23 cellular contexts compared by ENCODE assay signal in genomic region chr2:167136876-167137579, GRCh38.
"Had no signal": no experiment of that assay in that cellular context is flagged by ENCODE, and none has a peak within 500 bp of the region (broad histone marks: within the 10 kb centered on the region; RNA-seq: fewer than 3 reads in every experiment).

No MANE protein-coding gene starts in this region.

- H3K27ac ChIP-seq: esophagus squamous epithelium, prostate gland, right lobe of liver, suprapubic skin, VCaP had no signal

- H3K4me3 ChIP-seq: esophagus squamous epithelium, mucosa of descending colon, prostate gland, right lobe of liver, smooth muscle cell, suprapubic skin had no signal

- DNase-seq: activated CD4-positive, alpha-beta T cell treated with anti-CD3 and anti-CD28 coated beads, Interleukin-2, amount 50 U/mL, for 1 hour; activated CD4-positive, CD25-positive, alpha-beta regulatory T cell treated with anti-CD3 and anti-CD28 coated beads, Interleukin-2, amount 50 U/mL, for 72 hours; activated CD8-positive, alpha-beta memory T cell treated with anti-CD3 and anti-CD28 coated beads for 24 hours; activated gamma-delta T cell; effector CD8-positive, alpha-beta T cell; esophagus squamous epithelium; foreskin melanocyte; hypothalamus; left ventricle myocardium superior; mucosa of descending colon; naive thymus-derived CD4-positive, alpha-beta T cell; right lobe of liver; stimulated activated CD4-positive, alpha-beta T cell treated with anti-CD3 and anti-CD28 coated beads, Interleukin-4, amount 100 ng/mL, for 1 hour; stimulated activated naive CD8-positive, alpha-beta T cell treated with anti-CD3 and anti-CD28 coated beads, Interleukin-15, amount 100 ng/mL, for 72 hours; T-helper 2 cell had no signal

- H3K4me1 Mint-ChIP-seq: activated naive CD4-positive, alpha-beta T cell treated with anti-CD3 and anti-CD28 coated beads, Interleukin-2, amount 50 U/mL, for 24 hours; memory B cell; stimulated activated naive CD8-positive, alpha-beta T cell treated with anti-CD3 and anti-CD28 coated beads, Interleukin-15, amount 100 ng/mL, for 72 hours had no signal

- H3K27me3 Mint-ChIP-seq: activated naive CD4-positive, alpha-beta T cell treated with anti-CD3 and anti-CD28 coated beads, Interleukin-2, amount 50 U/mL, for 24 hours; dendritic cell treated with granulocyte-macrophage colony-stimulating factor and Interleukin-4, amounts not matched to agents 40 ng/mL and 50 ng/mL, for 4 days; memory B cell; stimulated activated naive CD8-positive, alpha-beta T cell treated with anti-CD3 and anti-CD28 coated beads, Interleukin-15, amount 100 ng/mL, for 72 hours; type B pancreatic cell had no signal

- H3K9me3 ChIP-seq: esophagus squamous epithelium, mucosa of descending colon, prostate gland, right lobe of liver, suprapubic skin had no signal

- ATAC-seq: left ventricle myocardium superior; mucosa of descending colon; naive thymus-derived CD4-positive, alpha-beta T cell; right lobe of liver; stimulated activated naive CD8-positive, alpha-beta T cell treated with anti-CD3 and anti-CD28 coated beads, Interleukin-15, amount 100 ng/mL, for 72 hours had no signal

- H3K36me3 ChIP-seq: esophagus squamous epithelium, prostate gland, right lobe of liver, suprapubic skin had no signal

- H3K4me1 ChIP-seq: esophagus squamous epithelium, prostate gland, right lobe of liver, suprapubic skin had no signal

- H3K4me3 Mint-ChIP-seq: activated naive CD4-positive, alpha-beta T cell treated with anti-CD3 and anti-CD28 coated beads, Interleukin-2, amount 50 U/mL, for 24 hours; dendritic cell treated with granulocyte-macrophage colony-stimulating factor and Interleukin-4, amounts not matched to agents 40 ng/mL and 50 ng/mL, for 4 days; memory B cell; naive thymus-derived CD4-positive, alpha-beta T cell; stimulated activated naive CD8-positive, alpha-beta T cell treated with anti-CD3 and anti-CD28 coated beads, Interleukin-15, amount 100 ng/mL, for 72 hours; type B pancreatic cell had no signal

- H3K27ac Mint-ChIP-seq: activated naive CD4-positive, alpha-beta T cell treated with anti-CD3 and anti-CD28 coated beads, Interleukin-2, amount 50 U/mL, for 24 hours; dendritic cell treated with granulocyte-macrophage colony-stimulating factor and Interleukin-4, amounts not matched to agents 40 ng/mL and 50 ng/mL, for 4 days; memory B cell; naive thymus-derived CD4-positive, alpha-beta T cell; stimulated activated naive CD8-positive, alpha-beta T cell treated with anti-CD3 and anti-CD28 coated beads, Interleukin-15, amount 100 ng/mL, for 72 hours; type B pancreatic cell had no signal

- H3K9me3 Mint-ChIP-seq: activated naive CD4-positive, alpha-beta T cell treated with anti-CD3 and anti-CD28 coated beads, Interleukin-2, amount 50 U/mL, for 24 hours; dendritic cell treated with granulocyte-macrophage colony-stimulating factor and Interleukin-4, amounts not matched to agents 40 ng/mL and 50 ng/mL, for 4 days; memory B cell; naive thymus-derived CD4-positive, alpha-beta T cell; stimulated activated naive CD8-positive, alpha-beta T cell treated with anti-CD3 and anti-CD28 coated beads, Interleukin-15, amount 100 ng/mL, for 72 hours; type B pancreatic cell had no signal

- H3K4me2 ChIP-seq: smooth muscle cell had no signal

- H3K36me3 Mint-ChIP-seq: activated naive CD4-positive, alpha-beta T cell treated with anti-CD3 and anti-CD28 coated beads, Interleukin-2, amount 50 U/mL, for 24 hours; memory B cell; naive thymus-derived CD4-positive, alpha-beta T cell; type B pancreatic cell had no signal

- H3K27me3 ChIP-seq: esophagus squamous epithelium, right lobe of liver, suprapubic skin had no signal
